Comparison of ENCODE assay signal across 8 cellular contexts in genomic region chr5:40679998-40680681, GRCh38. TPM values are rescaled to one million over a fixed set of nuclear protein-coding genes. Genes with fewer than 3 reads are reported as not detected.
A peak's percentile ranks its signal among the peaks of the same experiment; 100 is the strongest.
DNase-seq lines count a peak whose midpoint lies in the region; ATAC-seq and TF ChIP-seq lines count a peak whose summit lies in the region.

No MANE protein-coding gene starts in this region.

- peak overlapping the region; percentile 98 for H3K9ac ChIP-seq in OCI-LY3 (ENCODE audit: low read length)

- peak overlapping the region; percentile 57 for H3K4me3 ChIP-seq in HFF-Myc (replicated peaks; ENCODE audit: low read depth, low read length)
- H3K4me3 ChIP-seq in OCI-LY3 (ENCODE audit: low read length): peak overlapping the region; percentile 99
- peak overlapping the region; percentile 94 for H3K4me3 ChIP-seq in thoracic aorta

- H3K9me3 Mint-ChIP-seq in central memory CD8-positive, alpha-beta T cell: no peaks in the 10 kb centered on the region

- H3K27me3 Mint-ChIP-seq in central memory CD8-positive, alpha-beta T cell: no peaks in the 10 kb centered on the region

- H3K27ac ChIP-seq in OCI-LY3 (ENCODE audit: low read length): peak overlapping the region; percentile 94
- peak overlapping the region in 1 of 2 donors; percentile 73 for H3K27ac ChIP-seq in thoracic aorta

- peaks cover 28% of the 10 kb centered on the region for H4K20me1 ChIP-seq in OCI-LY3 (ENCODE audit: insufficient read depth, low read length)

- no peak for TF ChIP-seq CTCF in HFF-Myc (IDR thresholded peaks at IDR 0.05; ENCODE audit: low read depth, low read length, missing control alignments)
- no peak for TF ChIP-seq CTCF in OCI-LY3 (IDR thresholded peaks at IDR 0.05; ENCODE audit: low read depth, low read length)
- TF ChIP-seq CTCF in thoracic aorta (IDR thresholded peaks at IDR 0.05): no peak

- H3K4me1 ChIP-seq in OCI-LY3 (ENCODE audit: low read length): peaks cover 18% of the 10 kb centered on the region
- H3K4me1 ChIP-seq in thoracic aorta (ENCODE audit: control insufficient read depth in 1 of 2, low read depth in 2 of 2): peaks cover 0 to 15% of the 10 kb centered on the region in 2 donors

- peaks cover 61% of the 10 kb centered on the region for H3K79me2 ChIP-seq in OCI-LY3 (ENCODE audit: low read length)

- peak overlapping the region; percentile 94 for H3K4me2 ChIP-seq in OCI-LY3 (ENCODE audit: low read length)

- H3K36me3 ChIP-seq in OCI-LY3 (replicated peaks; ENCODE audit: low read depth, low read length): peaks cover 43% of the 10 kb centered on the region
- H3K36me3 ChIP-seq in thoracic aorta: no peaks in the 10 kb centered on the region

- ATAC-seq in GM18502 (IDR thresholded peaks at IDR 0.05; ENCODE audit: poor library complexity, unreplicated experiment): peak; percentile 32
- peak; percentile 3 for ATAC-seq in central memory CD8-positive, alpha-beta T cell (replicated peaks; ENCODE audit: extremely low read depth, poor library complexity, severe bottlenecking)
- ATAC-seq in thoracic aorta (ENCODE audit: insufficient number of reproducible peaks, low FRiP score, low read depth): no peak
- no peak for ATAC-seq in HG03097 (IDR thresholded peaks at IDR 0.05; ENCODE audit: low FRiP score, unreplicated experiment)

- no peak for DNase-seq in HFF-Myc (ENCODE audit: extremely low read depth, low read depth)
- DNase-seq in central memory CD8-positive, alpha-beta T cell (ENCODE audit: low spot score in 2 of 2): peak; percentile 34 to 35
- peak; percentile 15 for DNase-seq in medulla oblongata (ENCODE audit: extremely low spot score)
- DNase-seq in thoracic aorta (ENCODE audit: low spot score): no peak
- DNase-seq in putamen (ENCODE audit: low spot score): no peak

- H2AFZ ChIP-seq in OCI-LY3 (ENCODE audit: low read depth, low read length): no peak overlapping the region

- H3K9me3 ChIP-seq in OCI-LY3 (ENCODE audit: insufficient read depth, low read length): no peaks in the 10 kb centered on the region
- H3K9me3 ChIP-seq in thoracic aorta: no peaks in the 10 kb centered on the region

- peaks cover 42% of the 10 kb centered on the region for H3K36me3 Mint-ChIP-seq in central memory CD8-positive, alpha-beta T cell (ENCODE audit: insufficient read depth)

- peaks cover 89% of the 10 kb centered on the region for H3K4me1 Mint-ChIP-seq in central memory CD8-positive, alpha-beta T cell

- H3K27me3 ChIP-seq in OCI-LY3 (ENCODE audit: low read depth, low read length) (no peaks in the 10 kb centered on the region), thoracic aorta (replicated peaks; ENCODE audit: insufficient read depth) (no peaks in the 10 kb centered on the region)

- H3K27ac Mint-ChIP-seq in central memory CD8-positive, alpha-beta T cell (ENCODE audit: low read depth): peak overlapping the region; percentile 100

- H3K4me3 Mint-ChIP-seq in central memory CD8-positive, alpha-beta T cell: peak overlapping the region; percentile 99

RNA-seq across cellular contexts. Expression of gene PTGER4, which starts 0.4 kb away (rescaled TPM):
- 10 to 100 TPM; 13.8 to 45.9 TPM for total RNA-seq in thoracic aorta

Comparison
In these comparisons a context has a peak if more than half of its experiments do, and no peak if none do; other contexts are left out.
1. ATAC-seq: peak in GM18502 (single experiment) and central memory CD8-positive, alpha-beta T cell (single experiment); none in thoracic aorta (single experiment) and HG03097 (single experiment).
2. DNase-seq: peak in central memory CD8-positive, alpha-beta T cell (2 of 2) and medulla oblongata (single experiment); none in HFF-Myc (single experiment), thoracic aorta (single experiment) and putamen (single experiment).
3. Peak in every context shown above with its lines, with median percentiles within 50 percentile points of each other: H3K4me3 ChIP-seq.